Comparison of ENCODE assay signal across 13 cellular contexts in genomic region chr1:93597697-93598096, GRCh38.
A peak's percentile ranks its signal among the peaks of the same experiment; 100 is the strongest.
DNase-seq lines count a peak whose midpoint lies in the region; ATAC-seq and TF ChIP-seq lines count a peak whose summit lies in the region.
"Had no signal": no experiment of that assay in that cellular context is flagged by ENCODE, and none has a peak within 500 bp of the region (broad histone marks: within the 10 kb centered on the region; RNA-seq: fewer than 3 reads in every experiment).

No MANE protein-coding gene starts in this region.

- H3K36me3 ChIP-seq in left ventricle myocardium inferior (no peaks in the 10 kb centered on the region), spleen (no peaks in the 10 kb centered on the region)
- H3K36me3 ChIP-seq: pancreas, transverse colon had no signal

- intact Hi-C loops in left ventricle myocardium inferior (cut with micrococcal nuclease), result no loop called here
- intact Hi-C loops in spleen (cut with DNase I; ENCODE audit: low total_unique reads), result no loop called here

- DNase-seq in LNCaP clone FGC (ENCODE audit: low read depth), result peak; percentile 56
- peak in 30 of 58 donors; percentile 11 to 57 (median 30) for DNase-seq in anterior cingulate cortex (lab: John Stamatoyannopoulos, UW)
- DNase-seq in left ventricle myocardium inferior, result peak; percentile 69
- peak; percentile 47 for DNase-seq in spleen
- no peak for DNase-seq in activated CD4-positive, alpha-beta T cell treated with anti-CD3 and anti-CD28 coated beads, Interleukin-2, amount 50 U/mL, for 4 hours
- DNase-seq in NCI-H748 treated with DMSO at 0.1 percent for 48 hours (lab: John Stamatoyannopoulos, UW), result no peak
- DNase-seq: activated CD4-positive, alpha-beta T cell treated with anti-CD3 and anti-CD28 coated beads, Interleukin-2, amount 10 ng/mL, durations not matched to agents 24 days and 14 days; activated T-cell treated with anti-CD3 and anti-CD28 coated beads, Interleukin-2, amount 50 U/mL, for 4 hours; NCI-H510A treated with DMSO at 0.1 percent for 48 hours; transverse colon had no signal

- H3K4me1 ChIP-seq in left ventricle myocardium inferior (peaks cover 100% of the 10 kb centered on the region), spleen (peaks cover 0 to 6% (median 0%) of the 10 kb centered on the region in 6 donors)

- H3K4me3 ChIP-seq in LNCaP clone FGC (ENCODE audit: low read depth, low read length) (no peak overlapping the region), left ventricle myocardium inferior (no peak overlapping the region), spleen (no peak overlapping the region)
- H3K4me3 ChIP-seq: coronary artery, pancreas, transverse colon had no signal

- H3K27ac ChIP-seq in left ventricle myocardium inferior (replicated peaks), result peak overlapping the region; percentile 78
- no peak overlapping the region for H3K27ac ChIP-seq in spleen
- H3K27ac ChIP-seq: coronary artery, pancreas, transverse colon had no signal

- WGBS in spleen, 5 donors, result 72 to 98% (median 88%) methylated on average over 6 of the region's 6 CpGs

- H3K27me3 ChIP-seq in left ventricle myocardium inferior (ENCODE audit: low read depth), result no peaks in the 10 kb centered on the region
- no peaks in the 10 kb centered on the region for H3K27me3 ChIP-seq in spleen (replicated peaks in 1 of 7)
- H3K27me3 ChIP-seq: pancreas, transverse colon had no signal

- TF ChIP-seq CTCF in LNCaP clone FGC (IDR thresholded peaks at IDR 0.05; ENCODE audit: control insufficient read depth, extremely low read depth, insufficient read depth) (no peak), left ventricle myocardium inferior (IDR thresholded peaks at IDR 0.05; ENCODE audit: borderline replicate concordance) (no peak), spleen (IDR thresholded peaks at IDR 0.05 in 8 of 11, conservative IDR thresholded peaks at IDR 0.05 in 3 of 11) (no peak)

- H3K9me3 ChIP-seq in left ventricle myocardium inferior (replicated peaks) (no peaks in the 10 kb centered on the region), spleen (no peaks in the 10 kb centered on the region)
- H3K9me3 ChIP-seq: pancreas, transverse colon had no signal

- ATAC-seq in HG02981 (IDR thresholded peaks at IDR 0.05; ENCODE audit: unreplicated experiment), result no peak
- ATAC-seq: activated T-cell treated with anti-CD3 and anti-CD28 coated beads, Interleukin-2, amount 50 U/mL, for 4 hours; pancreas had no signal

- TF ChIP-seq POLR2A in spleen (IDR thresholded peaks at IDR 0.05), result no peak

Comparison
In these comparisons a context has a peak if more than half of its experiments do, and no peak if none do; other contexts are left out.
1. DNase-seq: peak in LNCaP clone FGC (single experiment), anterior cingulate cortex (30 of 58), left ventricle myocardium inferior (single experiment) and spleen (single experiment); none in activated CD4-positive, alpha-beta T cell treated with anti-CD3 and anti-CD28 coated beads, Interleukin-2, amount 50 U/mL, for 4 hours (0 of 2) and NCI-H748 treated with DMSO at 0.1 percent for 48 hours (single experiment).